In the genomic region with DNA sequence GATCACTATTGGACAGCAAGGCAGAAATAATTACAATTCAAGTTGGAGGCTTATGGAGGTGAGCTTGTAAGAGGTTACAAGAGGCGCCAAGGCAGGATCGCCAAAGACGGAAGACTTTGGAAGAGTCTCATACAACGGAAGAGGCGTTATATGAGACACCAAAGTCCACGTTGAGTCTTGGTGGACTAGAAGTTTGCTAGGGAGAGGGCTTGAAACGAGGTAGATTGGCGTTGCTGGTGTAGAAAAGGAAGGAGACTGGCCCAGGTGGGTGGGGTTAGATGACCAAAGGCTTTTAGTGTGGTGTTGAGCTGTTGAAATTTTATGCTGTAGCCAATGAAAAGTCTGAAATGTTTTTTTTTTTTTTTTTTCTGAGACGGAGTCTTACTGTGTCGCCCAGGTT, we compare ENCODE assay signal across 10 cellular contexts. TPM values are rescaled to one million over a fixed set of nuclear protein-coding genes. Genes with fewer than 3 reads are reported as not detected.
DNase-seq lines count a peak whose midpoint lies in the region; ATAC-seq, FAIRE-seq and TF ChIP-seq lines count a peak whose summit lies in the region.
"Had no signal": no experiment of that assay in that cellular context is flagged by ENCODE, and none has a peak within 500 bp of the region (broad histone marks: within the 10 kb centered on the region; RNA-seq: fewer than 3 reads in every experiment).

No MANE protein-coding gene starts in this region.

- in situ Hi-C loops in HepG2 (cut with HindIII; ENCODE audit: extremely low pct_ligation_motif_present, low pct_unique_long_range_greater_than_20kb): no loop called here

- H3K36me3 Mint-ChIP-seq in activated naive CD4-positive, alpha-beta T cell treated with anti-CD3 and anti-CD28 coated beads, Interleukin-2, amount 50 U/mL, for 24 hours: peaks cover 12% of the 10 kb centered on the region
- peaks cover 54% of the 10 kb centered on the region for H3K36me3 Mint-ChIP-seq in activated T-helper 17 cell treated with anti-CD3 and anti-CD28 coated beads, Interleukin-2, amount 50 U/mL, for 72 hours (ENCODE audit: low read depth)

- no peaks in the 10 kb centered on the region for H4K20me1 ChIP-seq in HepG2 (ENCODE audit: insufficient read depth, low read length)

- no peak for ATAC-seq in activated T-helper 17 cell treated with anti-CD3 and anti-CD28 coated beads, Interleukin-2, amount 50 U/mL, for 72 hours (replicated peaks)
- no peak for ATAC-seq in HepG2
- no peak for ATAC-seq in upper lobe of right lung
- no peak for ATAC-seq in GM18861 (IDR thresholded peaks at IDR 0.05; ENCODE audit: unreplicated experiment)
- ATAC-seq in left cardiac atrium: no peak

- peaks cover 44% of the 10 kb centered on the region for H3K4me1 Mint-ChIP-seq in activated naive CD4-positive, alpha-beta T cell treated with anti-CD3 and anti-CD28 coated beads, Interleukin-2, amount 50 U/mL, for 24 hours
- peaks cover 24% of the 10 kb centered on the region for H3K4me1 Mint-ChIP-seq in activated T-helper 17 cell treated with anti-CD3 and anti-CD28 coated beads, Interleukin-2, amount 50 U/mL, for 72 hours

- no peak for TF ChIP-seq RAD21 in HepG2 (CRISPR knock-in tag; IDR thresholded peaks at IDR 0.05)

- no peak overlapping the region for H3K27ac Mint-ChIP-seq in activated naive CD4-positive, alpha-beta T cell treated with anti-CD3 and anti-CD28 coated beads, Interleukin-2, amount 50 U/mL, for 24 hours
- peak overlapping the region; percentile 88 for H3K27ac Mint-ChIP-seq in activated T-helper 17 cell treated with anti-CD3 and anti-CD28 coated beads, Interleukin-2, amount 50 U/mL, for 72 hours

- no peaks in the 10 kb centered on the region for H3K27me3 Mint-ChIP-seq in activated naive CD4-positive, alpha-beta T cell treated with anti-CD3 and anti-CD28 coated beads, Interleukin-2, amount 50 U/mL, for 24 hours
- H3K27me3 Mint-ChIP-seq in activated T-helper 17 cell treated with anti-CD3 and anti-CD28 coated beads, Interleukin-2, amount 50 U/mL, for 72 hours: no peaks in the 10 kb centered on the region

- FAIRE-seq in HepG2 (lab: Jason Lieb, UNC): no peak

- peaks cover 0 to 12% of the 10 kb centered on the region in 2 experiments; a peak in 1 of 5 replicates for H3K36me3 ChIP-seq in HepG2 (replicated peaks in 1 of 2; ENCODE audit: control insufficient read depth in 1 of 2, insufficient read depth in 2 of 2, low read length in 2 of 2)
- no peaks in the 10 kb centered on the region for H3K36me3 ChIP-seq in upper lobe of right lung

- 84% methylated on average over 10 of the region's 10 CpGs for WGBS in HepG2 (ENCODE audit: low lambda C conversion rate)

- H3K27me3 ChIP-seq in HepG2 (ENCODE audit: control insufficient read depth in 1 of 2, insufficient read depth in 2 of 2, low read length in 2 of 2) (no peaks in the 10 kb centered on the region; a peak in 1 of 5 replicates), upper lobe of right lung (no peaks in the 10 kb centered on the region)
- H3K27me3 ChIP-seq: esophagus squamous epithelium had no signal

- no peak overlapping the region for H2AFZ ChIP-seq in HepG2 (ENCODE audit: low read length)

- H3K4me3 ChIP-seq in HepG2 (replicated peaks in 1 of 3; ENCODE audit: insufficient read depth in 1 of 3, low read depth in 2 of 3, low read length in 3 of 3): peak overlapping the region; percentile 72 to 87 (median 76)
- H3K4me3 ChIP-seq in upper lobe of right lung: peak overlapping the region; percentile 83

- peak overlapping the region; percentile 77 for H3K9ac ChIP-seq in HepG2 (ENCODE audit: insufficient read depth, low read depth, low read length)

- TF ChIP-seq EP300 in HepG2 (IDR thresholded peaks at IDR 0.05; ENCODE audit: low read depth in 2 of 2, low read length in 2 of 2) (no peak), HepG2 (CRISPR knock-in tag; IDR thresholded peaks at IDR 0.05; ENCODE audit: borderline replicate concordance) (no peak)

- DNase-seq in activated naive CD4-positive, alpha-beta T cell treated with anti-CD3 and anti-CD28 coated beads, Interleukin-2, amount 50 U/mL, for 16 hours: no peak
- DNase-seq in HepG2 (ENCODE audit: low spot score) (no peak), upper lobe of right lung (no peak), GM19240 (ENCODE audit: insufficient read length, low spot score) (no peak), left cardiac atrium (no peak)
- DNase-seq: esophagus squamous epithelium, SIG-M5 had no signal

- intact Hi-C loops in HepG2 (cut with micrococcal nuclease; ENCODE audit: unreplicated experiment) (no loop called here), upper lobe of right lung (cut with DNase I) (no loop called here), left cardiac atrium (cut with DNase I) (no loop called here)

- H3K4me1 ChIP-seq in HepG2 (ENCODE audit: insufficient read depth, low read length) (peaks cover 53% of the 10 kb centered on the region), upper lobe of right lung (peaks cover 7% of the 10 kb centered on the region)

- no peaks in the 10 kb centered on the region for H3K9me3 Mint-ChIP-seq in activated naive CD4-positive, alpha-beta T cell treated with anti-CD3 and anti-CD28 coated beads, Interleukin-2, amount 50 U/mL, for 24 hours
- no peaks in the 10 kb centered on the region for H3K9me3 Mint-ChIP-seq in activated T-helper 17 cell treated with anti-CD3 and anti-CD28 coated beads, Interleukin-2, amount 50 U/mL, for 72 hours

- peak overlapping the region; percentile 99 for H3K4me2 ChIP-seq in HepG2 (ENCODE audit: low read depth, low read length)

- BruUV-seq in HepG2 (replicated peaks; lab: Mats Ljungman, UMichigan): no TSS peak

- CTCF ChIA-PET in HepG2 (lab: Yijun Ruan, JAX; ENCODE audit: low intra/inter-chr PET ratio, low total read pairs): no interaction called here

- peak overlapping the region; percentile 97 for H3K4me3 Mint-ChIP-seq in activated naive CD4-positive, alpha-beta T cell treated with anti-CD3 and anti-CD28 coated beads, Interleukin-2, amount 50 U/mL, for 24 hours
- peak overlapping the region; percentile 89 for H3K4me3 Mint-ChIP-seq in activated T-helper 17 cell treated with anti-CD3 and anti-CD28 coated beads, Interleukin-2, amount 50 U/mL, for 72 hours

- TF ChIP-seq POLR2A in HepG2 (IDR thresholded peaks at IDR 0.05; ENCODE audit: insufficient read depth in 1 of 2, low read depth in 2 of 2, low read length in 2 of 2): no peak

- peaks cover 52% of the 10 kb centered on the region for H3K79me2 ChIP-seq in HepG2 (ENCODE audit: insufficient read depth, low read length)

- no peaks in the 10 kb centered on the region for H3K9me3 ChIP-seq in HepG2 (ENCODE audit: low read length)
- H3K9me3 ChIP-seq in upper lobe of right lung: no peaks in the 10 kb centered on the region
- H3K9me3 ChIP-seq: esophagus squamous epithelium had no signal

- TF ChIP-seq CTCF in HepG2 (CRISPR knock-in tag; IDR thresholded peaks at IDR 0.05) (no peak), upper lobe of right lung (IDR thresholded peaks at IDR 0.05) (no peak)

- POLR2A ChIA-PET in HepG2 (lab: Yijun Ruan, JAX): interaction anchor here (2.4 kb wide), 1 partner anchor 69 kb away, joined by 12 read pairs; no protein-coding TSS in a partner anchor

- H3K27ac ChIP-seq in HepG2 (ENCODE audit: extremely low read length, insufficient read depth, low read length): no peak overlapping the region
- H3K27ac ChIP-seq in upper lobe of right lung: no peak overlapping the region

RNA-seq across cellular contexts. Expression of gene MSH2, which starts 1.4 kb away (rescaled TPM):
- 10 to 100 TPM; 45.9 to 58.0 TPM for total RNA-seq in activated T-helper 17 cell treated with anti-CD3 and anti-CD28 coated beads, Interleukin-2, amount 50 U/mL, for 72 hours
- total RNA-seq in HepG2 (2016; rRNA removed; fragmentation: Illumina TruSeq; extraction: Trizol): 76.3 and 125 TPM in 2 replicates
- 12.2 and 14.5 TPM in 2 replicates for total RNA-seq in HepG2 (2016; cell fraction: cytosol; rRNA removed; fragmentation: Illumina TruSeq; extraction: Trizol; ENCODE audit: low read depth)
- 76.5 and 122 TPM in 2 replicates for total RNA-seq in HepG2 (2016; cell fraction: insoluble cytoplasmic fraction; rRNA removed; fragmentation: Illumina TruSeq; extraction: Trizol)
- 17.5 and 23.6 TPM in 2 replicates for total RNA-seq in HepG2 (2016; cell fraction: membrane; rRNA removed; fragmentation: Illumina TruSeq; extraction: Trizol)
- total RNA-seq in HepG2 (2016; cell fraction: nucleus; rRNA removed; fragmentation: Illumina TruSeq; extraction: Trizol): 50.2 and 54.3 TPM in 2 replicates
- 13.5 and 19.9 TPM in 2 replicates for polyA plus RNA-seq in HepG2 (2011; rRNA removed)
- 7.9 and 10.8 TPM in 2 replicates for polyA plus RNA-seq in HepG2 (2011; cell fraction: cytosol; rRNA removed)
- polyA plus RNA-seq in HepG2 (2011; cell fraction: nucleus; rRNA removed): 6.8 and 7.9 TPM in 2 replicates
- polyA plus RNA-seq in HepG2 (2012): 21.3 and 30.0 TPM in 2 replicates
- 2.7 and 3.2 TPM in 2 replicates for polyA plus RNA-seq in HepG2 (2016; cell fraction: cytosol; fragmentation: Illumina TruSeq; extraction: Trizol; ENCODE audit: low read depth)
- polyA plus RNA-seq in HepG2 (2016; cell fraction: insoluble cytoplasmic fraction; fragmentation: Illumina TruSeq; extraction: Trizol; ENCODE audit: low read depth): 81.0 and 82.7 TPM in 2 replicates
- 6.4 and 7.3 TPM in 2 replicates for polyA plus RNA-seq in HepG2 (2016; cell fraction: membrane; fragmentation: Illumina TruSeq; extraction: Trizol; ENCODE audit: low read depth)
- 42.8 and 46.2 TPM in 2 replicates for polyA plus RNA-seq in HepG2 (2016; cell fraction: nucleus; fragmentation: Illumina TruSeq; extraction: Trizol; ENCODE audit: insufficient read depth, low read depth)
- polyA minus RNA-seq in HepG2 (2011; rRNA and poly(A)+ RNA removed; ENCODE audit: low replicate concordance): 14.0 and 23.3 TPM in 2 replicates
- 19.4 and 20.9 TPM in 2 replicates for polyA minus RNA-seq in HepG2 (2011; cell fraction: cytosol; rRNA and poly(A)+ RNA removed)
- 25.5 and 29.3 TPM in 2 replicates for polyA minus RNA-seq in HepG2 (2011; cell fraction: nucleus; rRNA and poly(A)+ RNA removed)
- 13.3 TPM for total RNA-seq in upper lobe of right lung
- 10 to 100 TPM; 11.4 to 13.5 TPM for total RNA-seq in left cardiac atrium

RNA-seq across cellular contexts. Expression of gene EPCAM, which starts 35.2 kb away (rescaled TPM):
- total RNA-seq in activated T-helper 17 cell treated with anti-CD3 and anti-CD28 coated beads, Interleukin-2, amount 50 U/mL, for 72 hours: under 1 TPM in 1 of 2 donors, not detected in 1; 0.19 TPM
- total RNA-seq in HepG2 (2016; rRNA removed; fragmentation: Illumina TruSeq; extraction: Trizol) (86.5 and 161 TPM in 2 replicates), upper lobe of right lung (119 TPM), left cardiac atrium (under 1 TPM; 0.12 to 0.89 TPM)
- 35.3 and 38.4 TPM in 2 replicates for total RNA-seq in HepG2 (2016; cell fraction: cytosol; rRNA removed; fragmentation: Illumina TruSeq; extraction: Trizol; ENCODE audit: low read depth)
- total RNA-seq in HepG2 (2016; cell fraction: insoluble cytoplasmic fraction; rRNA removed; fragmentation: Illumina TruSeq; extraction: Trizol): 81.2 and 157 TPM in 2 replicates
- 43.3 and 50.6 TPM in 2 replicates for total RNA-seq in HepG2 (2016; cell fraction: membrane; rRNA removed; fragmentation: Illumina TruSeq; extraction: Trizol)
- total RNA-seq in HepG2 (2016; cell fraction: nucleus; rRNA removed; fragmentation: Illumina TruSeq; extraction: Trizol): 148 and 175 TPM in 2 replicates
- 54.5 and 71.1 TPM in 2 replicates for polyA plus RNA-seq in HepG2 (2011; rRNA removed)
- 40.5 and 55.7 TPM in 2 replicates for polyA plus RNA-seq in HepG2 (2011; cell fraction: cytosol; rRNA removed)
- polyA plus RNA-seq in HepG2 (2011; cell fraction: nucleus; rRNA removed): 23.7 and 32.0 TPM in 2 replicates
- polyA plus RNA-seq in HepG2 (2012): 133 and 185 TPM in 2 replicates
- polyA plus RNA-seq in HepG2 (2016; cell fraction: cytosol; fragmentation: Illumina TruSeq; extraction: Trizol; ENCODE audit: low read depth): 40.3 and 47.3 TPM in 2 replicates
- polyA plus RNA-seq in HepG2 (2016; cell fraction: insoluble cytoplasmic fraction; fragmentation: Illumina TruSeq; extraction: Trizol; ENCODE audit: low read depth): 110 and 111 TPM in 2 replicates
- 43.9 and 48.4 TPM in 2 replicates for polyA plus RNA-seq in HepG2 (2016; cell fraction: membrane; fragmentation: Illumina TruSeq; extraction: Trizol; ENCODE audit: low read depth)
- 287 and 318 TPM in 2 replicates for polyA plus RNA-seq in HepG2 (2016; cell fraction: nucleus; fragmentation: Illumina TruSeq; extraction: Trizol; ENCODE audit: insufficient read depth, low read depth)
- polyA minus RNA-seq in HepG2 (2011; rRNA and poly(A)+ RNA removed; ENCODE audit: low replicate concordance): 0.61 and 14.8 TPM in 2 replicates
- 51.5 and 59.4 TPM in 2 replicates for polyA minus RNA-seq in HepG2 (2011; cell fraction: cytosol; rRNA and poly(A)+ RNA removed)
- 33.1 and 43.6 TPM in 2 replicates for polyA minus RNA-seq in HepG2 (2011; cell fraction: nucleus; rRNA and poly(A)+ RNA removed)

Comparison
In these comparisons a context has a peak if more than half of its experiments do, and no peak if none do; other contexts are left out.
1. RNA of gene EPCAM, which starts 35.2 kb away (total RNA-seq): 35.3 to 175 TPM in HepG2 and 119 TPM in upper lobe of right lung (single experiment); 0.12 to 0.89 TPM in left cardiac atrium and 0.19 TPM in activated T-helper 17 cell treated with anti-CD3 and anti-CD28 coated beads, Interleukin-2, amount 50 U/mL, for 72 hours; every median in the first group is over 10 times any median in the second.